ENCODE assay signal across 16 cellular contexts in genomic region chr4:139764686-139765085, GRCh38.
A peak's percentile ranks its signal among the peaks of the same experiment; 100 is the strongest.
DNase-seq lines count a peak whose midpoint lies in the region; ATAC-seq and TF ChIP-seq lines count a peak whose summit lies in the region.
"Had no signal": no experiment of that assay in that cellular context is flagged by ENCODE, and none has a peak within 500 bp of the region (broad histone marks: within the 10 kb centered on the region; RNA-seq: fewer than 3 reads in every experiment).

No MANE protein-coding gene starts in this region.

- H3K27ac ChIP-seq in uterus: peak overlapping the region; percentile 47 to 85
- H3K27ac ChIP-seq: A549, PC-9, WERI-Rb-1 had no signal

- H3K27ac Mint-ChIP-seq in natural killer cell treated with Interleukin-12 subunit alpha and Interleukin-12 subunit beta and Interleukin-15 and Interleukin-18, amount 100 ng/mL, for 72 hours: no peak overlapping the region
- H3K27ac Mint-ChIP-seq in natural killer cell: no peak overlapping the region
- H3K27ac Mint-ChIP-seq in glutamatergic neuron (ENCODE audit: unreplicated experiment): peak overlapping the region; percentile 89
- H3K27ac Mint-ChIP-seq in neural crest cell (ENCODE audit: unreplicated experiment): peak overlapping the region; percentile 73

- H3K27me3 Mint-ChIP-seq in natural killer cell treated with Interleukin-12 subunit alpha and Interleukin-12 subunit beta and Interleukin-15 and Interleukin-18, amount 100 ng/mL, for 72 hours: peaks cover 5 to 10% of the 10 kb centered on the region in 2 donors
- H3K27me3 Mint-ChIP-seq in natural killer cell (ENCODE audit: low read depth in 2 of 2) (peaks cover 0 to 2% of the 10 kb centered on the region in 2 donors), glutamatergic neuron (ENCODE audit: unreplicated experiment) (peaks cover 5% of the 10 kb centered on the region), neural crest cell (ENCODE audit: low read depth) (no peaks in the 10 kb centered on the region)

- no peak for TF ChIP-seq POLR2A in uterus (IDR thresholded peaks at IDR 0.05)

- no peaks in the 10 kb centered on the region for H3K36me3 Mint-ChIP-seq in natural killer cell treated with Interleukin-12 subunit alpha and Interleukin-12 subunit beta and Interleukin-15 and Interleukin-18, amount 100 ng/mL, for 72 hours
- H3K36me3 Mint-ChIP-seq in natural killer cell (no peaks in the 10 kb centered on the region), glutamatergic neuron (ENCODE audit: unreplicated experiment) (no peaks in the 10 kb centered on the region), neural crest cell (ENCODE audit: low read depth) (no peaks in the 10 kb centered on the region)

- DNase-seq in natural killer cell treated with Interleukin-12 subunit alpha and Interleukin-12 subunit beta and Interleukin-15 and Interleukin-18, amount 100 ng/mL, for 72 hours (ENCODE audit: low spot score): no peak
- DNase-seq in natural killer cell (no peak), glutamatergic neuron (no peak), neural crest cell (ENCODE audit: low read depth, low spot score) (no peak), uterus (no peak), NCI-H1694 (lab: John Stamatoyannopoulos, UW) (no peak), HuH-7 (ENCODE audit: low spot score) (no peak)
- no peak for DNase-seq in activated CD4-positive, CD25-positive, alpha-beta regulatory T cell treated with anti-CD3 and anti-CD28 coated beads, Interleukin-2, amount 50 U/mL, for 72 hours
- DNase-seq: activated gamma-delta T cell; hypothalamus; NCI-H187; NCI-H510A treated with DMSO at 0.1 percent for 48 hours; PC-9; stimulated activated CD4-positive, alpha-beta T cell treated with anti-CD3 and anti-CD28 coated beads, Interleukin-4, amount 100 ng/mL, for 24 hours; WERI-Rb-1 had no signal

- H3K4me3 Mint-ChIP-seq in natural killer cell treated with Interleukin-12 subunit alpha and Interleukin-12 subunit beta and Interleukin-15 and Interleukin-18, amount 100 ng/mL, for 72 hours: no peak overlapping the region
- H3K4me3 Mint-ChIP-seq in natural killer cell (no peak overlapping the region), glutamatergic neuron (ENCODE audit: unreplicated experiment) (peak overlapping the region; percentile 58), neural crest cell (no peak overlapping the region)

- no peak overlapping the region for H3K4me3 ChIP-seq in uterus
- H3K4me3 ChIP-seq: A549, PC-9 had no signal

- no peaks in the 10 kb centered on the region for H3K36me3 ChIP-seq in uterus
- H3K36me3 ChIP-seq: WERI-Rb-1 had no signal

- ATAC-seq in natural killer cell treated with Interleukin-12 subunit alpha and Interleukin-12 subunit beta and Interleukin-15 and Interleukin-18, amount 100 ng/mL, for 72 hours: peak; percentile 41 to 53
- ATAC-seq in natural killer cell: no peak
- ATAC-seq: A549 had no signal

- no peaks in the 10 kb centered on the region for H3K4me1 Mint-ChIP-seq in natural killer cell treated with Interleukin-12 subunit alpha and Interleukin-12 subunit beta and Interleukin-15 and Interleukin-18, amount 100 ng/mL, for 72 hours (ENCODE audit: low read depth in 2 of 2)
- no peaks in the 10 kb centered on the region for H3K4me1 Mint-ChIP-seq in natural killer cell
- H3K4me1 Mint-ChIP-seq in glutamatergic neuron (ENCODE audit: low read depth, unreplicated experiment): peaks cover 47% of the 10 kb centered on the region
- H3K4me1 Mint-ChIP-seq in neural crest cell: peaks cover 40% of the 10 kb centered on the region

- peaks cover 0 to 4% of the 10 kb centered on the region in 2 donors for H3K4me1 ChIP-seq in uterus
- H3K4me1 ChIP-seq: A549 had no signal

- intact Hi-C loops in natural killer cell (cut with micrococcal nuclease) (no loop called here), uterus (cut with DNase I; ENCODE audit: low total_unique reads) (no loop called here)

- H3K9me3 ChIP-seq in uterus: no peaks in the 10 kb centered on the region
- H3K9me3 ChIP-seq: A549 had no signal

- no peaks in the 10 kb centered on the region for H3K9me3 Mint-ChIP-seq in natural killer cell treated with Interleukin-12 subunit alpha and Interleukin-12 subunit beta and Interleukin-15 and Interleukin-18, amount 100 ng/mL, for 72 hours
- H3K9me3 Mint-ChIP-seq in natural killer cell (no peaks in the 10 kb centered on the region), glutamatergic neuron (ENCODE audit: unreplicated experiment) (peaks cover 11% of the 10 kb centered on the region), neural crest cell (no peaks in the 10 kb centered on the region)

- H3K27me3 ChIP-seq in uterus: no peaks in the 10 kb centered on the region

- no peak for TF ChIP-seq CTCF in natural killer cell (IDR thresholded peaks at IDR 0.05)
- no peak for TF ChIP-seq CTCF in glutamatergic neuron (IDR thresholded peaks at IDR 0.05; ENCODE audit: partially characterized antibody, unreplicated experiment)
- TF ChIP-seq CTCF in neural crest cell (conservative IDR thresholded peaks at IDR 0.05): no peak
- TF ChIP-seq CTCF in uterus (IDR thresholded peaks at IDR 0.05): no peak

Comparison
In these comparisons a context has a peak if more than half of its experiments do, and no peak if none do; other contexts are left out.
1. ATAC-seq: peak in natural killer cell treated with Interleukin-12 subunit alpha and Interleukin-12 subunit beta and Interleukin-15 and Interleukin-18, amount 100 ng/mL, for 72 hours (2 of 2); none in natural killer cell (0 of 3).
2. H3K27ac Mint-ChIP-seq: peak in glutamatergic neuron (single experiment) and neural crest cell (single experiment); none in natural killer cell treated with Interleukin-12 subunit alpha and Interleukin-12 subunit beta and Interleukin-15 and Interleukin-18, amount 100 ng/mL, for 72 hours (0 of 2) and natural killer cell (0 of 2).